ENCODE assay signal across 7 cellular contexts in the genomic region with DNA sequence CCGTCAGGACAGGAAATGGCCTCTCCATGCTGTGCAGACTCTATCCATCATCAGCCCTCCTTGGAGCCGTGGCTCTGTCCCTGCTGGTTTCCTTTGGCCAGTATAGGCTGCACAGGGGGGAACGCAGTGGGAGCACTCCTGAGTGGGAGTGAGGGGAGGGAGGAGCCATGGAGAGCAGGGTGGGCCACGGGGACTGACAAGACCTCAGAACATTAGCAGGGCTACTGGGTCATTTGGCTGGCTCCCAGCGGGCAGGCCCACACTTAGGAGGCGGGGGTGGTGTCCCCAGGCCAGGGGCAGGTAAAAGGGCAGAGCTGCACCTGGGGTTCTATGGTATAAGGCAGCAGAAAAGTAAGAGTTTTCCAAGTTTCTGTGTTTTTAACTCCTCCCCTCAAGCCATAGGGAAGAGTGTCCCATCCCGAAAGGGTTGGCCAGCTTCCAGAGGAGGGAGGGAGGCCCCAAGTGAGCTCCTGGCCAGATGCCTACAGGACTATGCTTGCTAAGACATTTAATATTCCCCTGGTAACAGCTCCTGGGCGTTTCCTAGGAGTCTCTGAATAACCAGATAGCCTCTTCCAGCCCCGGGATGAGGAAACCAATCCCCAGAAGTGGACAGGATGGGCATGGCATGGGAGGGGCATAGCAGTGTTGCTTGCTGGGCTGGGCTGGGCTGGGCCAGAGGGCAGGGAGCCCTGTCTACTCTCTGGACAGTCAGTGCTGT. TPM values are rescaled to one million over a fixed set of nuclear protein-coding genes. Genes with fewer than 3 reads are reported as not detected.
A peak's percentile ranks its signal among the peaks of the same experiment; 100 is the strongest.
DNase-seq lines count a peak whose midpoint lies in the region; ATAC-seq and TF ChIP-seq lines count a peak whose summit lies in the region.

No MANE protein-coding gene starts in this region.

- RAD21 ChIA-PET in HCT116 (lab: Charles Lee; ENCODE audit: low non-redundant PET in 1 of 2, low total read pairs in 2 of 2, uncharacterized antibody in 2 of 2, unreplicated experiment in 2 of 2): no interaction called here

- intact Hi-C loops in HCT116 (cut with micrococcal nuclease) (no loop called here), left ventricle myocardium inferior (cut with micrococcal nuclease) (no loop called here), testis (cut with DNase I; ENCODE audit: low total_unique reads) (no loop called here)

- H3K9me3 ChIP-seq in HCT116 (ENCODE audit: control insufficient read depth in 1 of 2, insufficient read depth in 1 of 2, low read depth in 1 of 2, low read length in 2 of 2) (no peaks in the 10 kb centered on the region), left ventricle myocardium inferior (replicated peaks) (no peaks in the 10 kb centered on the region), testis (no peaks in the 10 kb centered on the region)

- CTCF ChIA-PET in HCT116 (lab: Charles Lee): no interaction called here

- H4K20me1 ChIP-seq in HCT116 (ENCODE audit: insufficient read depth): no peaks in the 10 kb centered on the region

- 38 to 42% methylated on average over 4 to 9 of the region's 9 CpGs for WGBS in testis, 2 donors

- ATAC-seq in HCT116 (peak; percentile 65), SK-N-SH treated with all-trans-retinoic acid at 6 μM for 48 hours (peak; percentile 97), GM18520 (IDR thresholded peaks at IDR 0.05; ENCODE audit: unreplicated experiment) (no peak)

- H3K4me1 ChIP-seq in HCT116 (ENCODE audit: control insufficient read depth in 1 of 2, insufficient read depth in 2 of 2, low read length in 2 of 2): peaks cover 29 to 34% of the 10 kb centered on the region in 2 experiments
- H3K4me1 ChIP-seq in left ventricle myocardium inferior: peaks cover 59% of the 10 kb centered on the region
- peaks cover 12% of the 10 kb centered on the region for H3K4me1 ChIP-seq in testis

- H3K36me3 ChIP-seq in HCT116 (ENCODE audit: control insufficient read depth in 1 of 2, insufficient read depth in 2 of 2, low read length in 2 of 2): no peaks in the 10 kb centered on the region
- H3K36me3 ChIP-seq in left ventricle myocardium inferior: no peaks in the 10 kb centered on the region
- no peaks in the 10 kb centered on the region for H3K36me3 ChIP-seq in testis (ENCODE audit: low read depth, missing control alignments)

- POLR2A ChIA-PET in HCT116 (lab: Charles Lee): no interaction called here

- no peak overlapping the region for H3K9ac ChIP-seq in HCT116 (ENCODE audit: low read length)

- H3K4me3 ChIP-seq in HCT116 (replicated peaks in 1 of 2; ENCODE audit: low read depth in 1 of 2, low read length in 2 of 2): no peak overlapping the region
- no peak overlapping the region for H3K4me3 ChIP-seq in left ventricle myocardium inferior
- H3K4me3 ChIP-seq in testis: no peak overlapping the region

- H3K79me2 ChIP-seq in HCT116 (ENCODE audit: insufficient read depth, low read length): no peaks in the 10 kb centered on the region

- H3K27ac ChIP-seq in HCT116 (ENCODE audit: low read depth, low read length): no peak overlapping the region
- H3K27ac ChIP-seq in left ventricle myocardium inferior (replicated peaks): peak overlapping the region; percentile 56
- no peak overlapping the region for H3K27ac ChIP-seq in testis

- H3K4me2 ChIP-seq in HCT116 (ENCODE audit: low read length): peak overlapping the region; percentile 15; the same call in 1 of the 2 replicates

- no peak for TF ChIP-seq RAD21 in HCT116 (IDR thresholded peaks at IDR 0.05; ENCODE audit: low read depth)

- no peak overlapping the region for H2AFZ ChIP-seq in HCT116 (ENCODE audit: low read depth, low read length, poor library complexity, severe bottlenecking)

- DNase-seq in HCT116 (ENCODE audit: low read depth, low spot score) (no peak), left ventricle myocardium inferior (peak; percentile 54), testis (peak; percentile 77), retina (no peak)
- DNase-seq in effector CD8-positive, alpha-beta T cell (lab: John Stamatoyannopoulos, UW): no peak

- no peaks in the 10 kb centered on the region for H3K9me2 ChIP-seq in HCT116 (ENCODE audit: insufficient read depth)

- no peak for TF ChIP-seq POLR2A in HCT116 (IDR thresholded peaks at IDR 0.05; ENCODE audit: borderline replicate concordance, extremely low read depth, insufficient read depth, insufficient read length)
- no peak for TF ChIP-seq POLR2A in testis (IDR thresholded peaks at IDR 0.05)

- no TSS peak for BruUV-seq in HCT116 (replicated peaks; lab: Mats Ljungman, UMichigan)

- H3K27me3 ChIP-seq in HCT116 (ENCODE audit: insufficient read depth, low read length) (no peaks in the 10 kb centered on the region), left ventricle myocardium inferior (ENCODE audit: low read depth) (no peaks in the 10 kb centered on the region), testis (no peaks in the 10 kb centered on the region)

- TF ChIP-seq CTCF in HCT116 (IDR thresholded peaks at IDR 0.05 in 2 of 3, conservative IDR thresholded peaks at IDR 0.05 in 1 of 3; ENCODE audit: borderline replicate concordance in 1 of 3, insufficient read depth in 1 of 3, low read depth in 2 of 3, low read length in 2 of 3) (no peak), left ventricle myocardium inferior (IDR thresholded peaks at IDR 0.05; ENCODE audit: borderline replicate concordance) (no peak), testis (IDR thresholded peaks at IDR 0.05) (no peak)

TF ChIP-seq in HCT116, 20 proteins besides CTCF, POLR2A, EP300 and RAD21:
- TF ChIP-seq, protein P1, sequence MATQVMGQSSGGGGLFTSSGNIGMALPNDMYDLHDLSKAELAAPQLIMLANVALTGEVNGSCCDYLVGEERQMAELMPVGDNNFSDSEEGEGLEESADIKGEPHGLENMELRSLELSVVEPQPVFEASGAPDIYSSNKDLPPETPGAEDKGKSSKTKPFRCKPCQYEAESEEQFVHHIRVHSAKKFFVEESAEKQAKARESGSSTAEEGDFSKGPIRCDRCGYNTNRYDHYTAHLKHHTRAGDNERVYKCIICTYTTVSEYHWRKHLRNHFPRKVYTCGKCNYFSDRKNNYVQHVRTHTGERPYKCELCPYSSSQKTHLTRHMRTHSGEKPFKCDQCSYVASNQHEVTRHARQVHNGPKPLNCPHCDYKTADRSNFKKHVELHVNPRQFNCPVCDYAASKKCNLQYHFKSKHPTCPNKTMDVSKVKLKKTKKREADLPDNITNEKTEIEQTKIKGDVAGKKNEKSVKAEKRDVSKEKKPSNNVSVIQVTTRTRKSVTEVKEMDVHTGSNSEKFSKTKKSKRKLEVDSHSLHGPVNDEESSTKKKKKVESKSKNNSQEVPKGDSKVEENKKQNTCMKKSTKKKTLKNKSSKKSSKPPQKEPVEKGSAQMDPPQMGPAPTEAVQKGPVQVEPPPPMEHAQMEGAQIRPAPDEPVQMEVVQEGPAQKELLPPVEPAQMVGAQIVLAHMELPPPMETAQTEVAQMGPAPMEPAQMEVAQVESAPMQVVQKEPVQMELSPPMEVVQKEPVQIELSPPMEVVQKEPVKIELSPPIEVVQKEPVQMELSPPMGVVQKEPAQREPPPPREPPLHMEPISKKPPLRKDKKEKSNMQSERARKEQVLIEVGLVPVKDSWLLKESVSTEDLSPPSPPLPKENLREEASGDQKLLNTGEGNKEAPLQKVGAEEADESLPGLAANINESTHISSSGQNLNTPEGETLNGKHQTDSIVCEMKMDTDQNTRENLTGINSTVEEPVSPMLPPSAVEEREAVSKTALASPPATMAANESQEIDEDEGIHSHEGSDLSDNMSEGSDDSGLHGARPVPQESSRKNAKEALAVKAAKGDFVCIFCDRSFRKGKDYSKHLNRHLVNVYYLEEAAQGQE (IDR thresholded peaks at IDR 0.05; ENCODE audit: low read depth): no peak
- TF ChIP-seq ELF1 (IDR thresholded peaks at IDR 0.05; ENCODE audit: borderline replicate concordance, low read depth): no peak
- TF ChIP-seq CEBPB (IDR thresholded peaks at IDR 0.05; ENCODE audit: low read depth): no peak
- no peak for TF ChIP-seq JUND (IDR thresholded peaks at IDR 0.05)
- no peak for TF ChIP-seq CBX3 (IDR thresholded peaks at IDR 0.05; ENCODE audit: low read depth)

TF ChIP-seq in SK-N-SH treated with all-trans-retinoic acid at 6 μM for 48 hours, 23 proteins besides CTCF, POLR2A, EP300 and RAD21 (continues in another document):
- no peak for TF ChIP-seq SNAI2 (CRISPR knock-in tag; IDR thresholded peaks at IDR 0.05)
- TF ChIP-seq, protein P2, sequence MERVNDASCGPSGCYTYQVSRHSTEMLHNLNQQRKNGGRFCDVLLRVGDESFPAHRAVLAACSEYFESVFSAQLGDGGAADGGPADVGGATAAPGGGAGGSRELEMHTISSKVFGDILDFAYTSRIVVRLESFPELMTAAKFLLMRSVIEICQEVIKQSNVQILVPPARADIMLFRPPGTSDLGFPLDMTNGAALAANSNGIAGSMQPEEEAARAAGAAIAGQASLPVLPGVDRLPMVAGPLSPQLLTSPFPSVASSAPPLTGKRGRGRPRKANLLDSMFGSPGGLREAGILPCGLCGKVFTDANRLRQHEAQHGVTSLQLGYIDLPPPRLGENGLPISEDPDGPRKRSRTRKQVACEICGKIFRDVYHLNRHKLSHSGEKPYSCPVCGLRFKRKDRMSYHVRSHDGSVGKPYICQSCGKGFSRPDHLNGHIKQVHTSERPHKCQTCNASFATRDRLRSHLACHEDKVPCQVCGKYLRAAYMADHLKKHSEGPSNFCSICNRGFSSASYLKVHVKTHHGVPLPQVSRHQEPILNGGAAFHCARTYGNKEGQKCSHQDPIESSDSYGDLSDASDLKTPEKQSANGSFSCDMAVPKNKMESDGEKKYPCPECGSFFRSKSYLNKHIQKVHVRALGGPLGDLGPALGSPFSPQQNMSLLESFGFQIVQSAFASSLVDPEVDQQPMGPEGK (CRISPR knock-in tag; IDR thresholded peaks at IDR 0.05; ENCODE audit: borderline replicate concordance): no peak
- no peak for TF ChIP-seq ZNF565 (CRISPR knock-in tag; conservative IDR thresholded peaks at IDR 0.05; ENCODE audit: low read depth)
- TF ChIP-seq ZNF70 (CRISPR knock-in tag; IDR thresholded peaks at IDR 0.05): no peak

RNA-seq across cellular contexts. Expression of a gene that starts 5.5 kb away (rescaled TPM):
- total RNA-seq in HCT116 (2021; ENCODE audit: unreplicated experiment) (not detected), left ventricle myocardium inferior (0.25 TPM), testis (under 1 TPM in 1 of 2 donors, not detected in 1; 0.19 TPM)
- not detected in 2 replicates for polyA plus RNA-seq in HCT116 (2012)
- not detected for polyA plus RNA-seq in testis (ENCODE audit: insufficient read depth, low read depth, low replicate concordance)

RNA-seq across cellular contexts. Expression of a gene that starts 19.4 kb away (rescaled TPM):
- total RNA-seq in HCT116 (2021; ENCODE audit: unreplicated experiment) (0.20 TPM), left ventricle myocardium inferior (1,542 TPM), testis (1 to 10 TPM; 2.7 to 3.6 TPM)
- 0.08 and 0.30 TPM in 2 replicates for polyA plus RNA-seq in HCT116 (2012)
- polyA plus RNA-seq in testis (ENCODE audit: insufficient read depth, low read depth, low replicate concordance): 20.3 TPM

Comparison
In these comparisons a context has a peak if more than half of its experiments do, and no peak if none do; other contexts are left out.
1. DNase-seq: peak in left ventricle myocardium inferior (single experiment) and testis (single experiment); none in HCT116 (single experiment), effector CD8-positive, alpha-beta T cell (single experiment) and retina (single experiment).
2. RNA of a gene that starts 19.4 kb away (total RNA-seq): 1,542 TPM in left ventricle myocardium inferior (single experiment); 2.7 to 3.6 TPM in testis and 0.20 TPM in HCT116 (single experiment); every median in the first group is over 100 times any median in the second.